14 cellular contexts compared by ENCODE assay signal in the genomic region with DNA sequence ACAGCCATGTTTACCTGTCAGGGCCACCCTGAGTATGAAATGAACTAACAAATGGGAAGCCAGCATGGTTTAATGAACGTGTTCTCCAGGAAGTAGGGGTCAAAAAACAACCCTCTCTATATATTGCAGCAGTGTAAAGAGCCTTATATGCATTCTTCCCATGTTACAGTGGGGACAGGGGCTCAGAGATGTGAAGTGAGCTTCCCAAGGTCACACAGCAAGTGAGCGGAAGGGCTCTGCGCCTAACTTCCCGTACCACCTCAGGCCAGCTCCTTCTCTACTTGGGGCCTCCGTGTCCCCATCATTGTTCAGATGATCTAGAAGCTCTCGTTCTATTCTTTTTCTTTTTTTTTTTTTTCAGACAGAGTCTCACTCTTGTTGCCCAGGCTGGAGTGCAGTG.
"Had no signal": no experiment of that assay in that cellular context is flagged by ENCODE, and none has a peak within 500 bp of the region (broad histone marks: within the 10 kb centered on the region; RNA-seq: fewer than 3 reads in every experiment).

No MANE protein-coding gene starts in this region.

- H3K27ac Mint-ChIP-seq: natural killer cell treated with Interleukin-12 subunit alpha and Interleukin-12 subunit beta and Interleukin-15 and Interleukin-18, amount 100 ng/mL, for 72 hours; T-helper 17 cell had no signal

- DNase-seq: activated CD4-positive, alpha-beta T cell treated with anti-CD3 and anti-CD28 coated beads, Interleukin-2, amount 50 U/mL, for 1 hour; activated CD4-positive, CD25-positive, alpha-beta regulatory T cell; activated effector memory CD4-positive, alpha-beta T cell treated with Interleukin-2 at 50 U/mL for 16 hours; amniotic stem cell; dermis blood vessel endothelial cell; foreskin fibroblast; occipital lobe; stimulated activated CD4-positive, alpha-beta T cell treated with anti-CD3 and anti-CD28 coated beads, Interleukin-15, amount 100 ng/mL, for 24 hours; stimulated activated CD4-positive, alpha-beta T cell treated with anti-CD3 and anti-CD28 coated beads, Interleukin-4, amount 100 ng/mL, for 24 hours; T-helper 17 cell; thyroid gland had no signal

- H3K4me3 Mint-ChIP-seq: brain; natural killer cell treated with Interleukin-12 subunit alpha and Interleukin-12 subunit beta and Interleukin-15 and Interleukin-18, amount 100 ng/mL, for 72 hours; T-helper 17 cell had no signal

- ATAC-seq: activated naive CD4-positive, alpha-beta T cell treated with anti-CD3 and anti-CD28 coated beads, Interleukin-2, amount 50 U/mL, for 72 hours; natural killer cell treated with Interleukin-12 subunit alpha and Interleukin-12 subunit beta and Interleukin-15 and Interleukin-18, amount 100 ng/mL, for 72 hours; T-helper 17 cell had no signal

- H3K27me3 ChIP-seq: thyroid gland had no signal

- H3K4me3 ChIP-seq: thyroid gland had no signal

- H3K36me3 ChIP-seq: thyroid gland had no signal

- H3K9me3 Mint-ChIP-seq: activated naive CD4-positive, alpha-beta T cell treated with anti-CD3 and anti-CD28 coated beads, Interleukin-2, amount 50 U/mL, for 72 hours; natural killer cell treated with Interleukin-12 subunit alpha and Interleukin-12 subunit beta and Interleukin-15 and Interleukin-18, amount 100 ng/mL, for 72 hours had no signal

- H3K36me3 Mint-ChIP-seq: activated naive CD4-positive, alpha-beta T cell treated with anti-CD3 and anti-CD28 coated beads, Interleukin-2, amount 50 U/mL, for 72 hours; brain; natural killer cell treated with Interleukin-12 subunit alpha and Interleukin-12 subunit beta and Interleukin-15 and Interleukin-18, amount 100 ng/mL, for 72 hours had no signal

- H3K9me3 ChIP-seq: thyroid gland had no signal
